Comparison of ENCODE assay signal across 15 cellular contexts in the genomic region with DNA sequence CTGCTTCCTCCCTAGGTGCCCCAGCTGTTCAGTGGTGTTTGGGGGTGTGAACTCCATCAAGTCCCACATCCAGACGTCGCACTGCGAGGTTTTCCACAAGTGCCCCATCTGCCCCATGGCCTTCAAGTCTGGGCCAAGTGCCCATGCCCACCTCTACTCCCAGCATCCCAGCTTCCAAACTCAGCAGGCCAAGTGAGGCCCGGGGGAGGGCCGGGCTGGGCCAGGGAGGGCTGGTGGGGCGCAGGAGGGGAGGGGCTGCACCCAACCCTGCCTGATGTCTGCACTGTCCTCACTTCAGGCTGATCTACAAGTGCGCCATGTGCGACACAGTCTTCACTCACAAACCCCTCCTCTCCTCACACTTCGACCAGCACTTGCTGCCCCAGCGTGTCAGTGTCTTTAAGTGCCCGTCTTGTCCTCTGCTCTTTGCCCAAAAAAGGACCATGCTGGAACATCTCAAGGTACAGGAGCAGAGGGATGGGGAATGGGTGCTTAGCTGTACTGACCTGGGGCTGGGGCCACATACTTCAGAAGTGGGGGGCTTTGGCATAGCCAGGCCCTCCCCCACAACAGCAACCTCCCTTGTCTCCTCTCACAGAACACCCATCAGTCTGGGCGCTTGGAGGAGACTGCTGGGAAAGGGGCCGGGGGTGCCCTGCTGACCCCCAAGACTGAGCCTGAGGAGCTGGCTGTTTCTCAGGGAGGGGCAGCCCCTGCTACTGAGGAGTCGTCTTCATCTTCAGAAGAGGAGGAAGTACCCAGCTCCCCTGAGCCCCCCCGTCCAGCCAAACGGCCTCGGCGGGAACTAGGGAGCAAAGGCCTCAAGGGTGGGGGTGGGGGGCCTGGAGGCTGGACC. TPM values are rescaled to one million over a fixed set of nuclear protein-coding genes. Genes with fewer than 3 reads are reported as not detected.
DNase-seq lines count a peak whose midpoint lies in the region; ATAC-seq, FAIRE-seq and TF ChIP-seq lines count a peak whose summit lies in the region.
"Had no signal": no experiment of that assay in that cellular context is flagged by ENCODE, and none has a peak within 500 bp of the region (broad histone marks: within the 10 kb centered on the region; RNA-seq: fewer than 3 reads in every experiment).

No MANE protein-coding gene starts in this region.

- no peak for TF ChIP-seq POLR2A in heart left ventricle (IDR thresholded peaks at IDR 0.05)
- TF ChIP-seq POLR2A in GM12878 (IDR thresholded peaks at IDR 0.05; ENCODE audit: low read depth, low read length) = peak; percentile 55; the same call in 1 of the 2 replicates

- H3K9me3 ChIP-seq in heart left ventricle (no peaks in the 10 kb centered on the region), GM12878 (replicated peaks; ENCODE audit: control insufficient read depth, insufficient read depth, low read length) (no peaks in the 10 kb centered on the region)
- H3K9me3 ChIP-seq: gastroesophageal sphincter, mucosa of descending colon, SK-N-SH, vagina had no signal

- intact Hi-C loops in heart left ventricle (cut with DNase I) (no loop called here), Right ventricle myocardium inferior (cut with DNase I) (no loop called here), GM12878 (cut with micrococcal nuclease; ENCODE audit: unreplicated experiment) (no loop called here)

- H3K4me3 Mint-ChIP-seq in type B pancreatic cell = no peak overlapping the region

- ATAC-seq in heart left ventricle = peak in 3 of 4 donors; percentile 2 to 8 (median 6)
- no peak for ATAC-seq in Right ventricle myocardium inferior
- ATAC-seq in GM12878 = 0 out of 3 replicates have a peak, but pooled peaks have one; percentile 4
- ATAC-seq: gastroesophageal sphincter, mucosa of descending colon had no signal

- H4K20me1 ChIP-seq in GM12878 (ENCODE audit: control insufficient read depth, insufficient read depth) = no peaks in the 10 kb centered on the region

- peaks cover 0 to 95% (median 87%) of the 10 kb centered on the region in 9 donors for H3K36me3 ChIP-seq in heart left ventricle
- H3K36me3 ChIP-seq in GM12878 (ENCODE audit: control insufficient read depth in 2 of 2, insufficient read depth in 2 of 2, low read length in 1 of 2) = peaks cover 26 to 54% of the 10 kb centered on the region in 2 experiments

- H2AFZ ChIP-seq in GM12878 (ENCODE audit: control insufficient read depth, low read depth, low read length) = no peak overlapping the region

- no peak overlapping the region for H3K4me2 ChIP-seq in GM12878 (ENCODE audit: control insufficient read depth, insufficient read depth)
- H3K4me2 ChIP-seq: SK-N-SH had no signal

- no peak for FAIRE-seq in GM12878 (lab: Jason Lieb, UNC)
- FAIRE-seq: kidney had no signal

- no peak for TF ChIP-seq RAD21 in GM12878 (IDR thresholded peaks at IDR 0.05; ENCODE audit: insufficient read depth, low read depth, low read length)

- peak overlapping the region; percentile 33 for H3K27ac Mint-ChIP-seq in type B pancreatic cell

- H3K4me1 Mint-ChIP-seq in type B pancreatic cell (ENCODE audit: unreplicated experiment) = peaks cover 4% of the 10 kb centered on the region

- SMC1A ChIA-PET in GM12878 (lab: Charles Lee; ENCODE audit: uncharacterized antibody, unreplicated experiment) = interaction anchor here (0.7 kb wide), 1 partner anchor 308 kb away, joined by 3 read pairs; no protein-coding TSS in a partner anchor

- H3K27me3 ChIP-seq in heart left ventricle = no peaks in the 10 kb centered on the region
- no peaks in the 10 kb centered on the region for H3K27me3 ChIP-seq in GM12878 (replicated peaks in 1 of 2; ENCODE audit: control insufficient read depth in 2 of 2, insufficient read depth in 2 of 2, low read length in 1 of 2)
- H3K27me3 ChIP-seq: brain microvascular endothelial cell, gastroesophageal sphincter, vagina had no signal

- no TSS peak for BruUV-seq in GM12878 (replicated peaks; lab: Mats Ljungman, UMichigan)

- CTCF ChIA-PET in GM12878 (lab: Yijun Ruan, JAX) = interaction anchor here (0.9 to 1.1 kb wide), 2 partner anchors 12 to 52 kb away, joined by 3 read pairs; no protein-coding TSS in a partner anchor

- TF ChIP-seq EP300 in GM12878 (IDR thresholded peaks at IDR 0.05; ENCODE audit: borderline replicate concordance in 1 of 2, control insufficient read depth in 1 of 2, low read depth in 2 of 2, low read length in 2 of 2) = no peak

- H3K36me3 Mint-ChIP-seq in type B pancreatic cell = peaks cover 23% of the 10 kb centered on the region

- TF ChIP-seq CTCF in heart left ventricle (IDR thresholded peaks at IDR 0.05) = no peak
- TF ChIP-seq CTCF in GM12878 (IDR thresholded peaks at IDR 0.05 in 2 of 3, conservative IDR thresholded peaks at IDR 0.05 in 1 of 3; ENCODE audit: control insufficient read depth in 2 of 3, extremely low read depth in 1 of 3, insufficient read depth in 1 of 3, low read depth in 3 of 3, low read length in 3 of 3) = no peak
- no peak for TF ChIP-seq CTCF in type B pancreatic cell (conservative IDR thresholded peaks at IDR 0.05)

- peaks cover 9% of the 10 kb centered on the region for H3K79me2 ChIP-seq in GM12878 (ENCODE audit: control insufficient read depth, insufficient read depth, low read length)

- DNase-seq in heart left ventricle = no peak
- DNase-seq in Right ventricle myocardium inferior (ENCODE audit: missing footprints) = no peak
- DNase-seq in GM12878 (ENCODE audit: low read depth, low spot score) = no peak
- DNase-seq in type B pancreatic cell (ENCODE audit: extremely low spot score, unreplicated experiment) = no peak
- no peak for DNase-seq in stimulated activated CD4-positive, alpha-beta T cell treated with anti-CD3 and anti-CD28 coated beads, Interleukin-2, amount 100 ng/mL, for 24 hours
- no peak for DNase-seq in D341Med (ENCODE audit: low spot score)
- DNase-seq: brain microvascular endothelial cell, DMS79 treated with DMSO at 0.1 percent for 48 hours, kidney, NCI-H1417, NCI-H345, SK-N-SH had no signal

- H3K4me3 ChIP-seq in heart left ventricle = no peak overlapping the region
- H3K4me3 ChIP-seq in GM12878 = no peak overlapping the region
- H3K4me3 ChIP-seq: gastroesophageal sphincter, mucosa of descending colon, vagina had no signal

- POLR2A ChIA-PET in GM12878 (lab: Charles Lee) = no interaction called here

- peaks cover 0 to 13% (median under 1%) of the 10 kb centered on the region in 12 donors for H3K4me1 ChIP-seq in heart left ventricle
- peaks cover 2% of the 10 kb centered on the region for H3K4me1 ChIP-seq in GM12878 (ENCODE audit: control insufficient read depth, insufficient read depth, low read length)

- in situ Hi-C loops in GM12878 (cut with MboI) = no loop called here

- H3K9me3 Mint-ChIP-seq in type B pancreatic cell = no peaks in the 10 kb centered on the region

- 75 to 85% (median 81%) methylated on average over 11 to 18 of the region's 18 CpGs for WGBS in heart left ventricle, 4 donors
- 94% methylated on average over 18 of the region's 18 CpGs for WGBS in GM12878 (ENCODE audit: insufficient coverage, insufficient replicate concordance, low lambda C conversion rate, missing lambda C conversion rate)

- H3K27ac ChIP-seq in heart left ventricle (no peak overlapping the region), GM12878 (ENCODE audit: control insufficient read depth, insufficient read depth) (no peak overlapping the region)
- H3K27ac ChIP-seq: brain microvascular endothelial cell, vagina had no signal

- no peak overlapping the region for H3K9ac ChIP-seq in GM12878 (ENCODE audit: control insufficient read depth, insufficient read depth, low read length)
- H3K9ac ChIP-seq: SK-N-SH had no signal

- RAD21 ChIA-PET in GM12878 (lab: Charles Lee; ENCODE audit: unreplicated experiment) = no interaction called here

- H3K27me3 Mint-ChIP-seq in type B pancreatic cell = no peaks in the 10 kb centered on the region

RNA-seq across cellular contexts. Expression of a gene that starts 7.2 kb away (rescaled TPM):
- total RNA-seq in heart left ventricle (10 to 100 TPM; 10.9 to 30.3 (median 14.3) TPM), Right ventricle myocardium inferior (10.8 TPM), GM12878 (2014; rRNA removed) (18.0 and 18.8 TPM in 2 replicates), GM12878 (2014; rRNA removed; fragmentation: Illumina TruSeq; extraction: Trizol) (9.9 and 11.0 TPM in 2 replicates), GM12878 (2021) (30.9 and 34.1 TPM in 2 replicates), type B pancreatic cell (ENCODE audit: low replicate concordance) (29.6 and 31.7 TPM in 2 replicates)
- polyA plus RNA-seq in heart left ventricle (10 to 100 TPM in 1 of 2 donors, 1 to 10 TPM in 1; 6.9 to 11.1 TPM), GM12878 (2011; rRNA removed) (7.2 and 17.8 TPM in 2 replicates), GM12878 (2014; fragmentation: Illumina TruSeq; extraction: Trizol) (3.7 and 8.9 TPM in 2 replicates), GM12878 (2014; fragmentation: Nextera tagmentation; extraction: Ambion mirVana) (under 1 TPM; 0.08 to 0.51 TPM), GM12878 (2014; rRNA removed) (17.3 and 18.9 TPM in 2 replicates), GM12878 (2016; fragmentation: Nextera tagmentation; extraction: Ambion mirVana) (1 to 10 TPM; 4.9 to 5.5 TPM)
- 43.2 and 52.7 TPM in 2 replicates for total RNA-seq in GM12878 (2013; cell fraction: nucleolus; rRNA removed)
- polyA plus RNA-seq in GM12878 (2011; ENCODE audit: low read depth) = 11.2 TPM
- 24.8 and 30.1 TPM in 2 replicates for polyA plus RNA-seq in GM12878 (2011; cell fraction: cytosol; rRNA removed)
- polyA plus RNA-seq in GM12878 (2011; cell fraction: nucleus; rRNA removed) = 62.8 and 68.6 TPM in 2 replicates
- 17.1 and 25.4 TPM in 2 replicates for polyA plus RNA-seq in GM12878 (2012)
- 34.8 and 58.8 TPM in 2 replicates for polyA minus RNA-seq in GM12878 (2011; rRNA and poly(A)+ RNA removed)
- polyA minus RNA-seq in GM12878 (2011; cell fraction: cytosol; rRNA and poly(A)+ RNA removed) = 15.6 and 23.5 TPM in 2 replicates
- polyA minus RNA-seq in GM12878 (2011; cell fraction: nucleus; rRNA and poly(A)+ RNA removed) = 42.0 and 67.8 TPM in 2 replicates

RNA-seq across cellular contexts. Expression of a gene that starts 34.8 kb away (rescaled TPM):
- total RNA-seq in heart left ventricle = 100 to 1,000 TPM; 127 to 181 (median 138) TPM
- 100 to 1,000 TPM; 205 to 231 TPM for polyA plus RNA-seq in heart left ventricle
- total RNA-seq in Right ventricle myocardium inferior = 164 TPM
- total RNA-seq in GM12878 (2013; cell fraction: nucleolus; rRNA removed) = 46.4 and 48.2 TPM in 2 replicates
- total RNA-seq in GM12878 (2014; rRNA removed) = 167 and 169 TPM in 2 replicates
- total RNA-seq in GM12878 (2014; rRNA removed; fragmentation: Illumina TruSeq; extraction: Trizol) = 201 and 209 TPM in 2 replicates
- total RNA-seq in GM12878 (2021) = 179 and 186 TPM in 2 replicates
- 113 TPM for polyA plus RNA-seq in GM12878 (2011; ENCODE audit: low read depth)
- 221 and 241 TPM in 2 replicates for polyA plus RNA-seq in GM12878 (2011; rRNA removed)
- polyA plus RNA-seq in GM12878 (2011; cell fraction: cytosol; rRNA removed) = 264 and 310 TPM in 2 replicates
- 130 and 154 TPM in 2 replicates for polyA plus RNA-seq in GM12878 (2011; cell fraction: nucleus; rRNA removed)
- polyA plus RNA-seq in GM12878 (2012) = 143 and 169 TPM in 2 replicates
- polyA plus RNA-seq in GM12878 (2014; fragmentation: Illumina TruSeq; extraction: Trizol) = 145 and 174 TPM in 2 replicates
- polyA plus RNA-seq in GM12878 (2014; fragmentation: Nextera tagmentation; extraction: Ambion mirVana) = 100 to 1,000 TPM; 129 to 190 TPM
- polyA plus RNA-seq in GM12878 (2014; rRNA removed) = 165 and 182 TPM in 2 replicates
- polyA plus RNA-seq in GM12878 (2016; fragmentation: Nextera tagmentation; extraction: Ambion mirVana) = 100 to 1,000 TPM; 264 to 281 TPM
- polyA minus RNA-seq in GM12878 (2011; rRNA and poly(A)+ RNA removed) = 211 and 229 TPM in 2 replicates
- 48.0 and 71.5 TPM in 2 replicates for polyA minus RNA-seq in GM12878 (2011; cell fraction: cytosol; rRNA and poly(A)+ RNA removed)
- 26.8 and 47.2 TPM in 2 replicates for polyA minus RNA-seq in GM12878 (2011; cell fraction: nucleus; rRNA and poly(A)+ RNA removed)
- total RNA-seq in type B pancreatic cell (ENCODE audit: low replicate concordance) = 146 and 170 TPM in 2 replicates

RNA-seq across cellular contexts. Expression of a gene that starts 37.9 kb away (rescaled TPM):
- total RNA-seq in heart left ventricle = 10 to 100 TPM; 34.9 to 76.0 (median 49.8) TPM
- polyA plus RNA-seq in heart left ventricle = 10 to 100 TPM; 17.4 to 41.2 TPM
- total RNA-seq in Right ventricle myocardium inferior = 53.7 TPM
- 68.9 and 69.2 TPM in 2 replicates for total RNA-seq in GM12878 (2013; cell fraction: nucleolus; rRNA removed)
- 46.3 and 50.0 TPM in 2 replicates for total RNA-seq in GM12878 (2014; rRNA removed)
- total RNA-seq in GM12878 (2014; rRNA removed; fragmentation: Illumina TruSeq; extraction: Trizol) = 27.0 and 27.6 TPM in 2 replicates
- 56.8 and 58.5 TPM in 2 replicates for total RNA-seq in GM12878 (2021)
- polyA plus RNA-seq in GM12878 (2011; ENCODE audit: low read depth) = 29.3 TPM
- polyA plus RNA-seq in GM12878 (2011; rRNA removed) = 58.8 and 88.3 TPM in 2 replicates
- polyA plus RNA-seq in GM12878 (2011; cell fraction: cytosol; rRNA removed) = 103 and 113 TPM in 2 replicates
- polyA plus RNA-seq in GM12878 (2011; cell fraction: nucleus; rRNA removed) = 151 and 222 TPM in 2 replicates
- polyA plus RNA-seq in GM12878 (2012) = 37.7 and 45.0 TPM in 2 replicates
- 44.1 and 52.2 TPM in 2 replicates for polyA plus RNA-seq in GM12878 (2014; fragmentation: Illumina TruSeq; extraction: Trizol)
- polyA plus RNA-seq in GM12878 (2014; fragmentation: Nextera tagmentation; extraction: Ambion mirVana) = 1 to 10 TPM; 3.3 to 7.2 TPM
- polyA plus RNA-seq in GM12878 (2014; rRNA removed) = 62.9 and 72.2 TPM in 2 replicates
- polyA plus RNA-seq in GM12878 (2016; fragmentation: Nextera tagmentation; extraction: Ambion mirVana) = 10 to 100 TPM; 51.2 to 53.1 TPM
- polyA minus RNA-seq in GM12878 (2011; rRNA and poly(A)+ RNA removed) = 150 and 166 TPM in 2 replicates
- polyA minus RNA-seq in GM12878 (2011; cell fraction: cytosol; rRNA and poly(A)+ RNA removed) = 32.1 and 33.4 TPM in 2 replicates
- polyA minus RNA-seq in GM12878 (2011; cell fraction: nucleus; rRNA and poly(A)+ RNA removed) = 40.0 and 60.0 TPM in 2 replicates
- total RNA-seq in type B pancreatic cell (ENCODE audit: low replicate concordance) = 59.6 and 60.7 TPM in 2 replicates

RNA-seq across cellular contexts. Expression of a gene that starts 57.7 kb away (rescaled TPM):
- total RNA-seq in heart left ventricle = 10 to 100 TPM; 14.0 to 49.3 (median 22.1) TPM
- polyA plus RNA-seq in heart left ventricle = 10 to 100 TPM; 10.8 to 11.3 TPM
- total RNA-seq in Right ventricle myocardium inferior = 16.5 TPM
- 130 and 156 TPM in 2 replicates for total RNA-seq in GM12878 (2013; cell fraction: nucleolus; rRNA removed)
- total RNA-seq in GM12878 (2014; rRNA removed) = 119 and 129 TPM in 2 replicates
- total RNA-seq in GM12878 (2014; rRNA removed; fragmentation: Illumina TruSeq; extraction: Trizol) = 136 and 138 TPM in 2 replicates
- total RNA-seq in GM12878 (2021) = 119 and 138 TPM in 2 replicates
- 102 TPM for polyA plus RNA-seq in GM12878 (2011; ENCODE audit: low read depth)
- 128 and 155 TPM in 2 replicates for polyA plus RNA-seq in GM12878 (2011; rRNA removed)
- polyA plus RNA-seq in GM12878 (2011; cell fraction: cytosol; rRNA removed) = 101 and 106 TPM in 2 replicates
- polyA plus RNA-seq in GM12878 (2011; cell fraction: nucleus; rRNA removed) = 201 and 290 TPM in 2 replicates
- 81.1 and 81.7 TPM in 2 replicates for polyA plus RNA-seq in GM12878 (2012)
- 198 and 209 TPM in 2 replicates for polyA plus RNA-seq in GM12878 (2014; fragmentation: Illumina TruSeq; extraction: Trizol)
- polyA plus RNA-seq in GM12878 (2014; fragmentation: Nextera tagmentation; extraction: Ambion mirVana) = 10 to 100 TPM; 14.1 to 18.4 TPM
- 129 and 134 TPM in 2 replicates for polyA plus RNA-seq in GM12878 (2014; rRNA removed)
- polyA plus RNA-seq in GM12878 (2016; fragmentation: Nextera tagmentation; extraction: Ambion mirVana) = 10 to 100 TPM; 76.1 to 82.3 TPM
- 125 and 136 TPM in 2 replicates for polyA minus RNA-seq in GM12878 (2011; rRNA and poly(A)+ RNA removed)
- polyA minus RNA-seq in GM12878 (2011; cell fraction: cytosol; rRNA and poly(A)+ RNA removed) = 56.4 and 58.2 TPM in 2 replicates
- 58.4 and 69.9 TPM in 2 replicates for polyA minus RNA-seq in GM12878 (2011; cell fraction: nucleus; rRNA and poly(A)+ RNA removed)
- total RNA-seq in type B pancreatic cell (ENCODE audit: low replicate concordance) = 27.3 and 66.5 TPM in 2 replicates
